In genomic region chr3:61420136-61420759, GRCh38 we compare ENCODE assay signal across 14 cellular contexts.
DNase-seq lines count a peak whose midpoint lies in the region; ATAC-seq and TF ChIP-seq lines count a peak whose summit lies in the region.
"Had no signal": no experiment of that assay in that cellular context is flagged by ENCODE, and none has a peak within 500 bp of the region (broad histone marks: within the 10 kb centered on the region; RNA-seq: fewer than 3 reads in every experiment).

No MANE protein-coding gene starts in this region.

- TF ChIP-seq CTCF in Loucy (conservative IDR thresholded peaks at IDR 0.05; ENCODE audit: low read length), result no peak
- TF ChIP-seq CTCF in ascending aorta (IDR thresholded peaks at IDR 0.05), result no peak

- DNase-seq in NCI-H345 (lab: John Stamatoyannopoulos, UW) (no peak), DMS79 (lab: John Stamatoyannopoulos, UW) (no peak), erythroblast (lab: John Stamatoyannopoulos, UW) (no peak), ascending aorta (ENCODE audit: low spot score in 2 of 2) (no peak)
- DNase-seq: activated CD4-positive, alpha-beta T cell treated with anti-CD3 and anti-CD28 coated beads, Interleukin-2, amount 50 U/mL, for 4 hours; colonic mucosa; IMR-90; natural killer cell; NCI-H1092; SHP77 treated with DMSO at 0.1 percent for 48 hours had no signal

- no peaks in the 10 kb centered on the region for H3K9me2 ChIP-seq in Loucy (replicated peaks; ENCODE audit: low read depth, low read length)

- TF ChIP-seq POLR2A in erythroblast (IDR thresholded peaks at IDR 0.05; ENCODE audit: low read length), result no peak

- H3K4me1 ChIP-seq in Loucy (ENCODE audit: insufficient read depth, low read length, poor library complexity, severe bottlenecking) (peaks cover 52% of the 10 kb centered on the region), ascending aorta (no peaks in the 10 kb centered on the region)
- H3K4me1 ChIP-seq: colonic mucosa had no signal

- H3K27ac ChIP-seq in ascending aorta, result no peak overlapping the region
- H3K27ac ChIP-seq: colonic mucosa had no signal

- no peaks in the 10 kb centered on the region for H3K79me2 ChIP-seq in Loucy (ENCODE audit: insufficient read depth, low read length)

- H3K4me3 ChIP-seq in Loucy (ENCODE audit: low read length, poor library complexity, severe bottlenecking) (no peak overlapping the region), ascending aorta (no peak overlapping the region)
- H3K4me3 ChIP-seq: colonic mucosa had no signal

- H3K9me3 ChIP-seq in Loucy (ENCODE audit: insufficient read depth, low read depth, low read length) (peaks cover 4% of the 10 kb centered on the region; the same call in 1 of the 2 replicates), ascending aorta (no peaks in the 10 kb centered on the region)
- H3K9me3 ChIP-seq: colonic mucosa had no signal

- ATAC-seq in GM18498 (IDR thresholded peaks at IDR 0.05; ENCODE audit: unreplicated experiment), result peak; percentile 77
- ATAC-seq in GM18907 (IDR thresholded peaks at IDR 0.05; ENCODE audit: unreplicated experiment), result peak; percentile 65
- peak; percentile 76 for ATAC-seq in GM21619 (IDR thresholded peaks at IDR 0.05; ENCODE audit: unreplicated experiment)
- ATAC-seq: natural killer cell had no signal

- peaks cover 8% of the 10 kb centered on the region for H3F3A ChIP-seq in Loucy (ENCODE audit: low read depth)

- no peak overlapping the region for H3K4me2 ChIP-seq in Loucy (ENCODE audit: low read depth, low read length, poor library complexity, severe bottlenecking)

- H3K27me3 ChIP-seq in Loucy (ENCODE audit: insufficient read depth, low read length, poor library complexity, severe bottlenecking) (no peaks in the 10 kb centered on the region), ascending aorta (no peaks in the 10 kb centered on the region)
- H3K27me3 ChIP-seq: colonic mucosa had no signal

- no peak overlapping the region for H3K9ac ChIP-seq in Loucy (ENCODE audit: low read depth, low read length, poor library complexity, severe bottlenecking)

- intact Hi-C loops in ascending aorta (cut with DNase I), result no loop called here

- H4K20me1 ChIP-seq in Loucy (ENCODE audit: insufficient read depth, low read length, poor library complexity, severe bottlenecking), result no peaks in the 10 kb centered on the region

- H3K36me3 ChIP-seq in Loucy (ENCODE audit: insufficient read depth, low read length) (no peaks in the 10 kb centered on the region), ascending aorta (no peaks in the 10 kb centered on the region)
- H3K36me3 ChIP-seq: colonic mucosa had no signal

- H2AFZ ChIP-seq in Loucy (ENCODE audit: low read length), result peak overlapping the region; percentile 69
